ENCODE assay signal across 23 cellular contexts in the genomic region with DNA sequence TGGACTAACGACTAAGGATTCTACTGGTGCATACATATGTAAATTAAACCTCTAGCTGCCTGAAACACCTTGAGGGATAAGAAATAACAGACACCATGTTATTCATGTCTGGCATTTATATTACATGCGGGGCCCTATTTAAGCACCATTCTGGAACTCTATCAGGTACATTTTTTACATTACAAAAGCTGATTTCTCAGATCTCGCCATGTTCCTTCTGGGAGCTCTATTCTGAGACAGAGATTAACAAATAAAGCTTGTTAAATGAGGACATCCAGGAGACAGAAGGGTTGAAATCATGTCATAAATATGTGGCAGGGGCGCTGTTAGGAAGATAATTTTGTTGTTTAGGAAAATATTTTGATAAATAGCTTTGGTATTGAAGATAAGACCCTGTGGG.
"Had no signal": no experiment of that assay in that cellular context is flagged by ENCODE, and none has a peak within 500 bp of the region (broad histone marks: within the 10 kb centered on the region; RNA-seq: fewer than 3 reads in every experiment).

No MANE protein-coding gene starts in this region.

- H3K9me3 ChIP-seq: suprapubic skin, testis, thoracic aorta, thyroid gland, tibial artery, transverse colon, upper lobe of left lung, uterus, vagina had no signal

- H3K4me3 ChIP-seq: stomach, suprapubic skin, testis, thoracic aorta, thyroid gland, tibial artery, tibial nerve, transverse colon, upper lobe of left lung, upper lobe of right lung, uterus, vagina had no signal

- H3K27me3 ChIP-seq: stomach, suprapubic skin, testis, thyroid gland, tibial artery, tibial nerve, transverse colon, upper lobe of left lung, upper lobe of right lung, uterus, vagina had no signal

- DNase-seq: stimulated activated CD4-positive, alpha-beta T cell treated with anti-CD3 and anti-CD28 coated beads, Interleukin-2, amount 100 ng/mL, for 48 hours; stimulated activated CD4-positive, alpha-beta T cell treated with anti-CD3 and anti-CD28 coated beads, Interleukin-4, amount 100 ng/mL, for 1 hour; stimulated activated CD4-positive, alpha-beta T cell treated with anti-CD3 and anti-CD28 coated beads, Interleukin-4, amount 100 ng/mL, for 24 hours; stimulated activated CD4-positive, alpha-beta T cell treated with anti-CD3 and anti-CD28 coated beads, Interleukin-4, amount 100 ng/mL, for 4 hours; stimulated activated CD8-positive, alpha-beta memory T cell treated with anti-CD3 and anti-CD28 coated beads, Interleukin-4, amount 100 ng/mL, for 48 hours; stimulated activated naive B cell treated with anti-CD40 and anti-IgM and Interleukin-4, amounts not matched to agents 10 μg/mL and 1 μg/mL and 100 μg/mL, for 72 hours; stimulated activated naive CD4-positive, alpha-beta T cell; stimulated activated naive CD4-positive, alpha-beta T cell treated with Interleukin-2 at 50 U/mL for 16 hours; stimulated activated naive CD8-positive, alpha-beta T cell treated with anti-CD3 and anti-CD28 coated beads, Interleukin-15, amount 100 ng/mL, for 72 hours; stimulated activated naive CD8-positive, alpha-beta T cell treated with anti-CD3 and anti-CD28 coated beads, Interleukin-15, Interleukin-2, amounts not matched to agents 100 U/mL and 50 U/mL, for 24 hours; stomach; substantia nigra; testis; thyroid gland; tibial artery; transverse colon; upper lobe of left lung; upper lobe of right lung; uterus had no signal

- H3K4me1 ChIP-seq: stomach, suprapubic skin, testis, thyroid gland, tibial artery, tibial nerve, transverse colon, upper lobe of left lung, upper lobe of right lung, uterus, vagina had no signal

- H3K36me3 ChIP-seq: stomach, suprapubic skin, thoracic aorta, thyroid gland, tibial artery, tibial nerve, transverse colon, upper lobe of left lung, upper lobe of right lung, uterus, vagina had no signal

- H3K27ac ChIP-seq: stomach, suprapubic skin, testis, thoracic aorta, thyroid gland, tibial artery, tibial nerve, transverse colon, upper lobe of left lung, upper lobe of right lung, uterus, vagina had no signal
